In genomic region chr4:108157655-108158054, GRCh38 we compare ENCODE assay signal across 18 cellular contexts. TPM values are rescaled to one million over a fixed set of nuclear protein-coding genes. Genes with fewer than 3 reads are reported as not detected.
DNase-seq lines count a peak whose midpoint lies in the region; ATAC-seq and TF ChIP-seq lines count a peak whose summit lies in the region.
"Had no signal": no experiment of that assay in that cellular context is flagged by ENCODE, and none has a peak within 500 bp of the region (broad histone marks: within the 10 kb centered on the region; RNA-seq: fewer than 3 reads in every experiment).

No MANE protein-coding gene starts in this region.

- peak overlapping the region; percentile 37 for H3K27ac Mint-ChIP-seq in activated T-helper 17 cell treated with anti-CD3 and anti-CD28 coated beads, Interleukin-2, amount 50 U/mL, for 72 hours
- H3K27ac Mint-ChIP-seq in stimulated activated memory B cell treated with anti-CD40 and anti-IgM and Interleukin-4, amounts not matched to agents 10 μg/mL and 1 μg/mL and 100 μg/mL, for 72 hours, result no peak overlapping the region
- H3K27ac Mint-ChIP-seq: IgD-negative memory B cell, nephron had no signal

- peaks cover 3% of the 10 kb centered on the region for H3K27me3 Mint-ChIP-seq in activated T-cell treated with anti-CD3 and anti-CD28 coated beads, Interleukin-2, amount 50 U/mL, for 4 hours (ENCODE audit: low read depth)
- H3K27me3 Mint-ChIP-seq in activated T-helper 17 cell treated with anti-CD3 and anti-CD28 coated beads, Interleukin-2, amount 50 U/mL, for 72 hours, result no peaks in the 10 kb centered on the region
- H3K27me3 Mint-ChIP-seq in stimulated activated memory B cell treated with anti-CD40 and anti-IgM and Interleukin-4, amounts not matched to agents 10 μg/mL and 1 μg/mL and 100 μg/mL, for 72 hours, result peaks cover 20% of the 10 kb centered on the region

- H3K27ac ChIP-seq in KOPT-K1 (ENCODE audit: low read depth, low read length, poor library complexity, severe bottlenecking), result peak overlapping the region; percentile 99
- H3K27ac ChIP-seq: transverse colon had no signal

- peaks cover 94% of the 10 kb centered on the region for H3K36me3 ChIP-seq in KOPT-K1 (ENCODE audit: insufficient read depth, low read length)
- H3K36me3 ChIP-seq: transverse colon had no signal

- ATAC-seq in activated T-cell treated with anti-CD3 and anti-CD28 coated beads, Interleukin-2, amount 50 U/mL, for 4 hours, result no peak
- no peak for ATAC-seq in activated T-helper 17 cell treated with anti-CD3 and anti-CD28 coated beads, Interleukin-2, amount 50 U/mL, for 72 hours (replicated peaks)
- peak; percentile 39 for ATAC-seq in stimulated activated memory B cell treated with anti-CD40 and anti-IgM and Interleukin-4, amounts not matched to agents 10 μg/mL and 1 μg/mL and 100 μg/mL, for 72 hours
- no peak for ATAC-seq in HG03135 (IDR thresholded peaks at IDR 0.05; ENCODE audit: unreplicated experiment)
- ATAC-seq: SK-N-SH treated with all-trans-retinoic acid at 6 μM for 48 hours had no signal

- peak overlapping the region; percentile 54 for H3K4me3 Mint-ChIP-seq in activated T-cell treated with anti-CD3 and anti-CD28 coated beads, Interleukin-2, amount 50 U/mL, for 4 hours
- peak overlapping the region; percentile 96 for H3K4me3 Mint-ChIP-seq in activated T-helper 17 cell treated with anti-CD3 and anti-CD28 coated beads, Interleukin-2, amount 50 U/mL, for 72 hours
- no peak overlapping the region for H3K4me3 Mint-ChIP-seq in stimulated activated memory B cell treated with anti-CD40 and anti-IgM and Interleukin-4, amounts not matched to agents 10 μg/mL and 1 μg/mL and 100 μg/mL, for 72 hours
- H3K4me3 Mint-ChIP-seq: IgD-negative memory B cell, nephron had no signal

- H3K9me3 Mint-ChIP-seq in activated T-cell treated with anti-CD3 and anti-CD28 coated beads, Interleukin-2, amount 50 U/mL, for 4 hours, result no peaks in the 10 kb centered on the region
- no peaks in the 10 kb centered on the region for H3K9me3 Mint-ChIP-seq in activated T-helper 17 cell treated with anti-CD3 and anti-CD28 coated beads, Interleukin-2, amount 50 U/mL, for 72 hours
- no peaks in the 10 kb centered on the region for H3K9me3 Mint-ChIP-seq in stimulated activated memory B cell treated with anti-CD40 and anti-IgM and Interleukin-4, amounts not matched to agents 10 μg/mL and 1 μg/mL and 100 μg/mL, for 72 hours
- H3K9me3 Mint-ChIP-seq: IgD-negative memory B cell, nephron had no signal

- in situ Hi-C loops in GM13977 (cut with MboI; ENCODE audit: low pct_unique_long_range_greater_than_20kb, low sequenced_read_pairs, unreplicated experiment), result no loop called here

- peaks cover 76% of the 10 kb centered on the region for H3K4me1 Mint-ChIP-seq in activated T-cell treated with anti-CD3 and anti-CD28 coated beads, Interleukin-2, amount 50 U/mL, for 4 hours (ENCODE audit: low read depth)
- H3K4me1 Mint-ChIP-seq in activated T-helper 17 cell treated with anti-CD3 and anti-CD28 coated beads, Interleukin-2, amount 50 U/mL, for 72 hours, result peaks cover 40% of the 10 kb centered on the region
- no peaks in the 10 kb centered on the region for H3K4me1 Mint-ChIP-seq in stimulated activated memory B cell treated with anti-CD40 and anti-IgM and Interleukin-4, amounts not matched to agents 10 μg/mL and 1 μg/mL and 100 μg/mL, for 72 hours
- H3K4me1 Mint-ChIP-seq: IgD-negative memory B cell had no signal

- DNase-seq in activated T-cell treated with anti-CD3 and anti-CD28 coated beads, Interleukin-2, amount 50 U/mL, for 4 hours, result no peak
- no peak for DNase-seq in activated T-cell treated with anti-CD3 and anti-CD28 coated beads, Interleukin-2, amount 50 U/mL, for 48 hours
- DNase-seq in GM13977 (ENCODE audit: low spot score) (no peak), NOMO-1 (lab: John Stamatoyannopoulos, UW; ENCODE audit: unreplicated experiment in 2 of 2) (no peak)
- DNase-seq: activated CD4-positive, CD25-positive, alpha-beta regulatory T cell treated with anti-CD3 and anti-CD28 coated beads, Interleukin-2, amount 50 U/mL, for 72 hours; DMS79; GOT3; NCI-H2029; NCI-H510A; stimulated activated naive CD4-positive, alpha-beta T cell treated with Interleukin-2 at 50 U/mL for 16 hours; transverse colon had no signal

- H3K36me3 Mint-ChIP-seq in activated T-cell treated with anti-CD3 and anti-CD28 coated beads, Interleukin-2, amount 50 U/mL, for 4 hours (ENCODE audit: insufficient read depth), result peaks cover 31% of the 10 kb centered on the region
- peaks cover 80% of the 10 kb centered on the region for H3K36me3 Mint-ChIP-seq in activated T-helper 17 cell treated with anti-CD3 and anti-CD28 coated beads, Interleukin-2, amount 50 U/mL, for 72 hours (ENCODE audit: low read depth)
- H3K36me3 Mint-ChIP-seq in stimulated activated memory B cell treated with anti-CD40 and anti-IgM and Interleukin-4, amounts not matched to agents 10 μg/mL and 1 μg/mL and 100 μg/mL, for 72 hours, result no peaks in the 10 kb centered on the region
- H3K36me3 Mint-ChIP-seq: IgD-negative memory B cell had no signal

- TF ChIP-seq CTCF in GM13977 (IDR thresholded peaks at IDR 0.05; ENCODE audit: extremely low read depth, insufficient read depth, missing control alignments), result no peak

- H3K9me3 ChIP-seq in KOPT-K1 (ENCODE audit: insufficient read depth, low read length, poor library complexity, severe bottlenecking), result no peaks in the 10 kb centered on the region
- H3K9me3 ChIP-seq: transverse colon had no signal

RNA-seq across cellular contexts. Expression of gene LEF1, which starts 11.1 kb away (rescaled TPM):
- 100 to 1,000 TPM; 140 to 165 (median 148) TPM for total RNA-seq in activated T-cell treated with anti-CD3 and anti-CD28 coated beads, Interleukin-2, amount 50 U/mL, for 4 hours
- total RNA-seq in activated T-helper 17 cell treated with anti-CD3 and anti-CD28 coated beads, Interleukin-2, amount 50 U/mL, for 72 hours, result 10 to 100 TPM; 73.4 to 93.4 TPM
